Comparison of ENCODE assay signal across 8 cellular contexts in the genomic region with DNA sequence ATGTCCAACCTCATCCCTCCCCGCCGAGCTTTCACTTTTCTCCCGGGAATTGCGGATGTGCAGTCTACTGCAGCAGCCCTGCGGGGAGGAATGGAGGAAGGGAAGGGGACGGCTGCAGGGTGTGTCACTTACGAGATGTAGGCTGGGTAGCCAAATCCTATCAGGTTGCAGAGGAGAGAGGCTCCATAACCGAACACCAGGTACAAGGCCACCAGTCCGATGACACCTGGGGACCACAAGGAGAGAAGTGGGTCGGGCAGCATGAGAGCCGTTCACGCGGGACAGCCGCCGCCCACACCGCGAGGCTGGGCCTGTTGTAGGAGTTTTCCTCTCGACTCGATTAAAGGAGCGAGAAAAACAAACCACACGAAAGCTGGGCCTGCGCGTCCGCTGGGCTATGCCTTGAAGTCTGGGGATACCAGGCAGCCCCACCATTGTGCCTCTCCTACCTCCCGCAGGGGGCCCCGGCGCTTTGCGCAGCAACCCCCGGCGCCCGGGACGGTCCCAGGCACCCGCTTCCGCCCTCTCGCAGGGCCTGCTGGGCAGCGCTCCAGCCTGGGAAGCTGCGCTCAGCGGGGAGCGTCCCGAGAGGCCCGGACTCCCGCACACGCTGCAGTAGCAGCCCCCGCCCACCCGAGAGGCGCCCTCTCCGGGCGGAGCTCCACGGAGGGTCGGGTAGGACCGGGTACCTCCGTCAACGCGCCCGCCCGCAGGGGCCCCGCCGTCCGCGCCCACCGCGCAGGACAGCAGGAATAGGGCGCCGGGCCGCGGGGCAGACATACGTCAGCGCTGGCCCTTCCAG. TPM values are rescaled to one million over a fixed set of nuclear protein-coding genes. Genes with fewer than 3 reads are reported as not detected.
DNase-seq lines count a peak whose midpoint lies in the region; ATAC-seq and TF ChIP-seq lines count a peak whose summit lies in the region.

No MANE protein-coding gene starts in this region.

- in situ Hi-C loops in IMR-90 (cut with MboI; ENCODE audit: low sequenced_read_pairs): no loop called here

- peaks cover 38% of the 10 kb centered on the region for H3F3A ChIP-seq in DOHH2 (ENCODE audit: control insufficient read depth, insufficient read depth)

- BruUV-seq in IMR-90 (replicated peaks; lab: Mats Ljungman, UMichigan): no TSS peak

- peaks cover 55% of the 10 kb centered on the region for H3K36me3 ChIP-seq in DOHH2 (ENCODE audit: control insufficient read depth, low read length)
- peaks cover 16% of the 10 kb centered on the region for H3K36me3 ChIP-seq in IMR-90 (ENCODE audit: control insufficient read depth, insufficient read depth, low read length)
- peaks cover 51% of the 10 kb centered on the region for H3K36me3 ChIP-seq in SJSA1
- peaks cover 27% of the 10 kb centered on the region for H3K36me3 ChIP-seq in osteoblast (ENCODE audit: insufficient read depth, low read length)
- peaks cover 35% of the 10 kb centered on the region for H3K36me3 ChIP-seq in upper lobe of right lung

- peak overlapping the region; percentile 85 for H4K5ac ChIP-seq in IMR-90 (ENCODE audit: low read depth, low read length)

- H3K4me3 Mint-ChIP-seq in activated naive CD8-positive, alpha-beta T cell treated with anti-CD3 and anti-CD28 coated beads, Interleukin-2, amount 10 ng/mL, durations not matched to agents 7 days and 5 days: peak overlapping the region; percentile 88

- H3K9ac ChIP-seq in IMR-90 (ENCODE audit: low read depth, low read length): peak overlapping the region; percentile 98

- POLR2A ChIA-PET in IMR-90 (lab: Charles Lee; ENCODE audit: unreplicated experiment): interaction anchor here (0.6 kb wide), 1 partner anchor 125 kb away, joined by 5 read pairs; no protein-coding TSS in a partner anchor
- POLR2A ChIA-PET in activated naive CD8-positive, alpha-beta T cell treated with anti-CD3 and anti-CD28 coated beads, Interleukin-2, amount 10 ng/mL, durations not matched to agents 7 days and 5 days (lab: Charles Lee): interaction anchor here (0.7 to 3.8 kb wide), 16 partner anchors 9 to 229 kb away, joined by 3 to 33 read pairs (median 4); partner anchors contain the start of genes DCP2 and SRP19

- peak overlapping the region; percentile 83; the same call in 1 of the 2 replicates for H3K56ac ChIP-seq in IMR-90 (ENCODE audit: extremely low read depth, insufficient read depth, low read length)

- no peaks in the 10 kb centered on the region for H3K9me3 Mint-ChIP-seq in activated naive CD8-positive, alpha-beta T cell treated with anti-CD3 and anti-CD28 coated beads, Interleukin-2, amount 10 ng/mL, durations not matched to agents 7 days and 5 days

- CTCF ChIA-PET in IMR-90 (lab: Yijun Ruan, JAX): interaction anchor here (0.5 to 1.4 kb wide), 3 partner anchors 9 to 594 kb away, joined by 3 to 4 read pairs (median 3); no protein-coding TSS in a partner anchor

- H3K4me3 ChIP-seq in DOHH2 (ENCODE audit: low read length) (peak overlapping the region; percentile 97), IMR-90 (ENCODE audit: insufficient read depth, low read depth, low read length) (peak overlapping the region; percentile 92), SJSA1 (peak overlapping the region; percentile 83), osteoblast (ENCODE audit: insufficient read depth, low read length) (peak overlapping the region; percentile 95), upper lobe of right lung (peak overlapping the region; percentile 95)

- H3K9me3 ChIP-seq in DOHH2 (ENCODE audit: control insufficient read depth, insufficient read depth, low read length) (no peaks in the 10 kb centered on the region), IMR-90 (ENCODE audit: control insufficient read depth, insufficient read depth, low read length) (no peaks in the 10 kb centered on the region), SJSA1 (replicated peaks) (no peaks in the 10 kb centered on the region; the same call in 1 of the 2 replicates), osteoblast (ENCODE audit: low read depth, low read length) (no peaks in the 10 kb centered on the region), upper lobe of right lung (no peaks in the 10 kb centered on the region)

- H3K79me1 ChIP-seq in IMR-90 (ENCODE audit: low read depth in 1 of 2, low read length in 2 of 2): peaks cover 13 to 40% of the 10 kb centered on the region in 2 experiments

- H3K4me1 ChIP-seq in DOHH2 (ENCODE audit: control insufficient read depth, low read length) (peaks cover 82% of the 10 kb centered on the region), IMR-90 (ENCODE audit: control insufficient read depth, insufficient read depth, low read length) (peaks cover 9% of the 10 kb centered on the region), SJSA1 (replicated peaks) (peaks cover 21% of the 10 kb centered on the region), osteoblast (ENCODE audit: insufficient read depth, low read length) (peaks cover 11% of the 10 kb centered on the region), upper lobe of right lung (peaks cover 52% of the 10 kb centered on the region)

- TF ChIP-seq CTCF in DOHH2 (IDR thresholded peaks at IDR 0.05; ENCODE audit: low read depth, low read length, poor library complexity, severe bottlenecking) (peak; percentile 9), IMR-90 (conservative IDR thresholded peaks at IDR 0.05; ENCODE audit: low read depth, low read length) (peak; percentile 15; the same call in 1 of the 2 replicates), osteoblast (IDR thresholded peaks at IDR 0.05; ENCODE audit: extremely low read depth, low read depth, low read length) (no peak), upper lobe of right lung (IDR thresholded peaks at IDR 0.05) (peak; percentile 21)

- H2AK5ac ChIP-seq in IMR-90 (ENCODE audit: low read depth, low read length): peak overlapping the region; percentile 90

- peak overlapping the region; percentile 96 for H3K4me2 ChIP-seq in DOHH2 (ENCODE audit: low read length)
- H3K4me2 ChIP-seq in IMR-90 (ENCODE audit: low read depth, low read length): peak overlapping the region; percentile 99
- H3K4me2 ChIP-seq in osteoblast (ENCODE audit: insufficient read depth, low read length): peak overlapping the region; percentile 97

- peak overlapping the region; percentile 75 for H3K27ac Mint-ChIP-seq in activated naive CD8-positive, alpha-beta T cell treated with anti-CD3 and anti-CD28 coated beads, Interleukin-2, amount 10 ng/mL, durations not matched to agents 7 days and 5 days

- H3K9me2 ChIP-seq in DOHH2 (replicated peaks; ENCODE audit: control insufficient read depth, low read length): no peaks in the 10 kb centered on the region

- H3K23ac ChIP-seq in IMR-90 (ENCODE audit: low read depth, low read length): peak overlapping the region; percentile 99

- H3K27me3 Mint-ChIP-seq in activated naive CD8-positive, alpha-beta T cell treated with anti-CD3 and anti-CD28 coated beads, Interleukin-2, amount 10 ng/mL, durations not matched to agents 7 days and 5 days: no peaks in the 10 kb centered on the region

- peak overlapping the region; percentile 84 for H2BK5ac ChIP-seq in IMR-90 (ENCODE audit: low read depth, low read length, poor library complexity, severe bottlenecking)

- peaks cover 22% of the 10 kb centered on the region for H3K36me3 Mint-ChIP-seq in activated naive CD8-positive, alpha-beta T cell treated with anti-CD3 and anti-CD28 coated beads, Interleukin-2, amount 10 ng/mL, durations not matched to agents 7 days and 5 days

- peak overlapping the region; percentile 86 to 98; a peak in 3 of 4 replicates for H4K8ac ChIP-seq in IMR-90 (ENCODE audit: low read depth in 2 of 2, low read length in 2 of 2)

- peak overlapping the region; percentile 68 for H3K18ac ChIP-seq in IMR-90 (ENCODE audit: low read depth, low read length)

- H2AFZ ChIP-seq in IMR-90 (replicated peaks; ENCODE audit: low read length, poor library complexity) (peak overlapping the region; percentile 98), osteoblast (ENCODE audit: low read length) (peak overlapping the region; percentile 92)

- peak overlapping the region; percentile 92 for H3K4ac ChIP-seq in IMR-90 (ENCODE audit: low read depth, low read length)

- peak overlapping the region; percentile 96 for H3K14ac ChIP-seq in IMR-90 (replicated peaks; ENCODE audit: low read depth, low read length)

- DNase-seq in IMR-90 (peak; percentile 56), SJSA1 (ENCODE audit: low read depth in 1 of 2, low spot score in 2 of 2) (peak; percentile 79 to 88), Right ventricle myocardium inferior (ENCODE audit: missing footprints) (peak; percentile 84), osteoblast (ENCODE audit: insufficient read length, low spot score, missing footprints) (peak; percentile 94), upper lobe of right lung (peak; percentile 88)
- peak; percentile 74 for DNase-seq in activated naive CD8-positive, alpha-beta T cell treated with anti-CD3 and anti-CD28 coated beads, Interleukin-2, amount 10 ng/mL, durations not matched to agents 7 days and 5 days

- ATAC-seq in GM21717 (IDR thresholded peaks at IDR 0.05; ENCODE audit: unreplicated experiment) (peak; percentile 36), IMR-90 (ENCODE audit: low read depth) (peak; percentile 57), Right ventricle myocardium inferior (peak; percentile 84), upper lobe of right lung (peak; percentile 81)
- ATAC-seq in activated naive CD8-positive, alpha-beta T cell treated with anti-CD3 and anti-CD28 coated beads, Interleukin-2, amount 10 ng/mL, durations not matched to agents 7 days and 5 days (ENCODE audit: low read depth): peak; percentile 37

- peak overlapping the region; percentile 98 for H2AK9ac ChIP-seq in IMR-90 (replicated peaks; ENCODE audit: low read depth, low read length, poor library complexity)

- 0 out of 3 replicates have a peak overlapping the region, but pooled peaks have one; percentile 15 for H2BK15ac ChIP-seq in IMR-90 (ENCODE audit: low read depth, low read length)

- H4K20me1 ChIP-seq in DOHH2 (ENCODE audit: control insufficient read depth, insufficient read depth, low read depth, low read length) (no peaks in the 10 kb centered on the region), IMR-90 (ENCODE audit: insufficient read depth, low read length) (peaks cover 31% of the 10 kb centered on the region), osteoblast (ENCODE audit: insufficient read depth, low read length) (peaks cover 2% of the 10 kb centered on the region)

- TF ChIP-seq RAD21 in IMR-90 (IDR thresholded peaks at IDR 0.05; ENCODE audit: low read length): no peak

- H3K4me1 Mint-ChIP-seq in activated naive CD8-positive, alpha-beta T cell treated with anti-CD3 and anti-CD28 coated beads, Interleukin-2, amount 10 ng/mL, durations not matched to agents 7 days and 5 days: peaks cover 55% of the 10 kb centered on the region

- H3K79me2 ChIP-seq in DOHH2 (ENCODE audit: control insufficient read depth, low read length) (peaks cover 58% of the 10 kb centered on the region), osteoblast (ENCODE audit: insufficient read depth, low read length) (peaks cover 48% of the 10 kb centered on the region)

- H4K91ac ChIP-seq in IMR-90 (ENCODE audit: insufficient read depth, low read depth, low read length): peak overlapping the region; percentile 84

- H2BK120ac ChIP-seq in IMR-90 (ENCODE audit: low read depth, low read length): peak overlapping the region; percentile 67

- 0% methylated on average over 15 of the region's 68 CpGs; no CpG with 5 or more reads in 1 of the 2 experiments for WGBS in IMR-90 (ENCODE audit: extremely low coverage in 2 of 2, insufficient read length in 1 of 2), 2 experiments

- H3K27ac ChIP-seq in DOHH2 (ENCODE audit: low read depth, low read length): peak overlapping the region; percentile 74
- peak overlapping the region; percentile 97 for H3K27ac ChIP-seq in IMR-90 (ENCODE audit: insufficient read depth, low read length)
- H3K27ac ChIP-seq in SJSA1: peak overlapping the region; percentile 55
- peak overlapping the region; percentile 77 for H3K27ac ChIP-seq in osteoblast (ENCODE audit: low read depth, low read length)
- H3K27ac ChIP-seq in upper lobe of right lung: peak overlapping the region; percentile 96

- no peak overlapping the region; the same call in 1 of the 2 replicates for H2BK20ac ChIP-seq in IMR-90 (ENCODE audit: low read depth, low read length)

- peaks cover 9% of the 10 kb centered on the region for H3K9me1 ChIP-seq in IMR-90 (ENCODE audit: insufficient read depth, low read length)

- dilution Hi-C loops in IMR-90 (cut with HindIII; ENCODE audit: low sequenced_read_pairs, unreplicated experiment): no loop called here

- no peaks in the 10 kb centered on the region for H3K27me3 ChIP-seq in DOHH2 (ENCODE audit: control insufficient read depth, low read length)
- H3K27me3 ChIP-seq in IMR-90 (ENCODE audit: control insufficient read depth, insufficient read depth, low read length): peaks cover 2% of the 10 kb centered on the region; the same call in 1 of the 2 replicates
- no peaks in the 10 kb centered on the region for H3K27me3 ChIP-seq in SJSA1 (replicated peaks)
- no peaks in the 10 kb centered on the region for H3K27me3 ChIP-seq in osteoblast (ENCODE audit: insufficient read depth, low read length)
- H3K27me3 ChIP-seq in upper lobe of right lung: no peaks in the 10 kb centered on the region

- peak; percentile 19; the same call in 1 of the 2 replicates for TF ChIP-seq POLR2A in IMR-90 (IDR thresholded peaks at IDR 0.05; ENCODE audit: low read depth, low read length)

- intact Hi-C loops in IMR-90 (cut with micrococcal nuclease): loop anchor here (1.0 kb wide), 1 partner anchor 56 kb away; no protein-coding TSS in a partner anchor
- intact Hi-C loops in Right ventricle myocardium inferior (cut with DNase I): loop anchor here (2.0 to 10.0 kb wide), 4 partner anchors 60 to 369 kb away; partner anchors contain the start of gene SRP19
- intact Hi-C loops in upper lobe of right lung (cut with DNase I): no loop called here

RNA-seq across cellular contexts. Expression of gene REEP5, which starts 0.8 kb away (rescaled TPM):
- total RNA-seq in IMR-90 (2012; rRNA removed) (49.3 and 70.3 TPM in 2 replicates), Right ventricle myocardium inferior (125 TPM), osteoblast (37.3 and 38.0 TPM in 2 replicates), upper lobe of right lung (108 TPM)
- 82.0 and 138 TPM in 2 replicates for polyA plus RNA-seq in IMR-90 (2012; rRNA removed)
- polyA plus RNA-seq in IMR-90 (2012; cell fraction: cytosol; rRNA removed): 66.1 and 66.5 TPM in 2 replicates
- 16.5 and 39.0 TPM in 2 replicates for polyA plus RNA-seq in IMR-90 (2012; cell fraction: nucleus; rRNA removed; ENCODE audit: low replicate concordance)
- 57.0 and 76.3 TPM in 2 replicates for total RNA-seq in SJSA1 (2014; rRNA removed; shearing (Covaris generic))
- total RNA-seq in activated naive CD8-positive, alpha-beta T cell treated with anti-CD3 and anti-CD28 coated beads, Interleukin-2, amount 10 ng/mL, durations not matched to agents 7 days and 5 days: 10 to 100 TPM; 59.0 to 65.8 TPM

RNA-seq across cellular contexts. Expression of gene DCP2, which starts 55.4 kb away (rescaled TPM):
- total RNA-seq in IMR-90 (2012; rRNA removed) (18.6 and 30.6 TPM in 2 replicates), Right ventricle myocardium inferior (18.1 TPM), osteoblast (27.9 and 31.5 TPM in 2 replicates), upper lobe of right lung (51.1 TPM)
- 6.2 and 6.9 TPM in 2 replicates for polyA plus RNA-seq in IMR-90 (2012; rRNA removed)
- polyA plus RNA-seq in IMR-90 (2012; cell fraction: cytosol; rRNA removed): 1.2 and 3.6 TPM in 2 replicates
- 3.2 and 4.9 TPM in 2 replicates for polyA plus RNA-seq in IMR-90 (2012; cell fraction: nucleus; rRNA removed; ENCODE audit: low replicate concordance)
- total RNA-seq in SJSA1 (2014; rRNA removed; shearing (Covaris generic)): 40.2 and 56.8 TPM in 2 replicates
- total RNA-seq in activated naive CD8-positive, alpha-beta T cell treated with anti-CD3 and anti-CD28 coated beads, Interleukin-2, amount 10 ng/mL, durations not matched to agents 7 days and 5 days: 100 to 1,000 TPM; 106 to 113 TPM

Comparison
In these comparisons a context has a peak if more than half of its experiments do, and no peak if none do; other contexts are left out.
1. Peak in every context shown above with its lines: DNase-seq, ATAC-seq, H3K4me3 ChIP-seq and H3K27ac ChIP-seq.